15 cellular contexts compared by ENCODE assay signal in the genomic region with DNA sequence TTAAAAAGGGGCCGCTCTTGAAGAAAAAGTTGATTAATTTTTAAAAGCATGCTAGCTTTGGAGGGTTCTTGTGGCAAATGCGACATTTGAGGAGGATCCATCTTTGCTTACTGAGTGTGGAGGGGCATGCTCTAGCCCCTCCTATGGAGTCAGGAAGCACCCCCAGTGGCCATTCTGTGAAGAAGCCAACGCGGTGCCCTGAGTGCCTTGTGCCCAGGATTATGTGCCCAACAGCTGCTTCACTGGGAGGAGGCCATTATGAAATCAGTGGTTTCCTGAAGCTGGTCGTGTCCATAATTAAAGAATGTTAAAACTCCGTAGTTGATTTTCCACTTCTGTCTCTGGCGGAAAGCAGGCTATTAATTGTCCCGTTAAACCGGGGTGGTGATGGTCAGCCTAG.
A peak's percentile ranks its signal among the peaks of the same experiment; 100 is the strongest.
DNase-seq lines count a peak whose midpoint lies in the region; ATAC-seq, FAIRE-seq and TF ChIP-seq lines count a peak whose summit lies in the region.
"Had no signal": no experiment of that assay in that cellular context is flagged by ENCODE, and none has a peak within 500 bp of the region (broad histone marks: within the 10 kb centered on the region; RNA-seq: fewer than 3 reads in every experiment).

No MANE protein-coding gene starts in this region.

- BruUV-seq in HepG2 (replicated peaks; lab: Mats Ljungman, UMichigan): no TSS peak

- H3K4me2 ChIP-seq in HepG2 (ENCODE audit: low read depth, low read length): no peak overlapping the region

- no peak for TF ChIP-seq RAD21 in HepG2 (CRISPR knock-in tag; IDR thresholded peaks at IDR 0.05)

- H3K9ac ChIP-seq in HepG2 (ENCODE audit: insufficient read depth, low read depth, low read length): no peak overlapping the region

- CTCF ChIA-PET in HepG2 (lab: Yijun Ruan, JAX; ENCODE audit: low intra/inter-chr PET ratio, low total read pairs): interaction anchor here (1.9 to 2.9 kb wide), 2 partner anchors 29 to 218 kb away, joined by 17 to 41 read pairs; no protein-coding TSS in a partner anchor
- CTCF ChIA-PET in RWPE1 (lab: Yijun Ruan, JAX): interaction anchor here (1.0 to 2.8 kb wide), 5 partner anchors 12 to 217 kb away, joined by 3 to 60 read pairs (median 5); no protein-coding TSS in a partner anchor

- H3K4me3 ChIP-seq in HepG2 (replicated peaks in 1 of 3; ENCODE audit: insufficient read depth in 1 of 3, low read depth in 2 of 3, low read length in 3 of 3) (no peak overlapping the region), right lobe of liver (no peak overlapping the region), mesodermal cell (ENCODE audit: extremely low read depth, insufficient read depth, low read length, poor library complexity, severe bottlenecking) (no peak overlapping the region), small intestine (ENCODE audit: low read depth in 1 of 2, low read length in 2 of 2) (no peak overlapping the region), testis (no peak overlapping the region)

- H3K27ac ChIP-seq in HepG2 (ENCODE audit: extremely low read length, insufficient read depth, low read length): no peak overlapping the region
- no peak overlapping the region for H3K27ac ChIP-seq in right lobe of liver
- peak overlapping the region; percentile 84 for H3K27ac ChIP-seq in mesodermal cell (ENCODE audit: low read depth, low read length, severe bottlenecking)
- H3K27ac ChIP-seq in small intestine (ENCODE audit: low read depth in 1 of 2, low read length in 1 of 2): no peak overlapping the region
- H3K27ac ChIP-seq in testis: no peak overlapping the region
- no peak overlapping the region for H3K27ac ChIP-seq in RWPE1
- H3K27ac ChIP-seq: esophagus muscularis mucosa had no signal

- TF ChIP-seq POLR2A in HepG2 (IDR thresholded peaks at IDR 0.05; ENCODE audit: insufficient read depth in 1 of 2, low read depth in 2 of 2, low read length in 2 of 2): no peak
- TF ChIP-seq POLR2A in right lobe of liver (IDR thresholded peaks at IDR 0.05): no peak
- TF ChIP-seq POLR2A in testis (IDR thresholded peaks at IDR 0.05): no peak

- peaks cover 3% of the 10 kb centered on the region; the same call in 1 of the 2 replicates for H4K20me1 ChIP-seq in HepG2 (ENCODE audit: insufficient read depth, low read length)

- no peaks in the 10 kb centered on the region for H3K9me3 ChIP-seq in HepG2 (ENCODE audit: low read length)
- H3K9me3 ChIP-seq in right lobe of liver: no peaks in the 10 kb centered on the region
- H3K9me3 ChIP-seq in mesodermal cell (ENCODE audit: control insufficient read depth, low read length): no peaks in the 10 kb centered on the region
- H3K9me3 ChIP-seq in small intestine (ENCODE audit: control insufficient read depth, low read depth): no peaks in the 10 kb centered on the region
- no peaks in the 10 kb centered on the region for H3K9me3 ChIP-seq in testis
- H3K9me3 ChIP-seq: esophagus muscularis mucosa, tibial nerve had no signal

- POLR2A ChIA-PET in HepG2 (lab: Yijun Ruan, JAX): no interaction called here
- POLR2A ChIA-PET in RWPE1 (lab: Yijun Ruan, JAX; ENCODE audit: low non-redundant PET): no interaction called here

- no peaks in the 10 kb centered on the region for H3K4me1 ChIP-seq in HepG2 (ENCODE audit: insufficient read depth, low read length)
- H3K4me1 ChIP-seq in right lobe of liver: no peaks in the 10 kb centered on the region
- H3K4me1 ChIP-seq in mesodermal cell (ENCODE audit: control insufficient read depth, insufficient read depth, low read length, poor library complexity, severe bottlenecking): peaks cover 8% of the 10 kb centered on the region
- H3K4me1 ChIP-seq in small intestine (ENCODE audit: control insufficient read depth in 2 of 2, insufficient read depth in 1 of 2, low read depth in 1 of 2, low read length in 1 of 2): no peaks in the 10 kb centered on the region
- H3K4me1 ChIP-seq in testis: no peaks in the 10 kb centered on the region

- no peak for TF ChIP-seq EP300 in HepG2 (IDR thresholded peaks at IDR 0.05; ENCODE audit: low read depth in 2 of 2, low read length in 2 of 2)
- TF ChIP-seq EP300 in HepG2 (CRISPR knock-in tag; IDR thresholded peaks at IDR 0.05; ENCODE audit: borderline replicate concordance): no peak

- FAIRE-seq in HepG2 (lab: Jason Lieb, UNC) (no peak), small intestine (lab: Jason Lieb, UNC) (no peak)
- FAIRE-seq: GM18507 had no signal

- no peak overlapping the region for H2AFZ ChIP-seq in HepG2 (ENCODE audit: low read length)

- TF ChIP-seq CTCF in HepG2 (CRISPR knock-in tag; IDR thresholded peaks at IDR 0.05): no peak
- no peak for TF ChIP-seq CTCF in right lobe of liver (IDR thresholded peaks at IDR 0.05)
- TF ChIP-seq CTCF in testis (IDR thresholded peaks at IDR 0.05): no peak
- no peak for TF ChIP-seq CTCF in RWPE1 (conservative IDR thresholded peaks at IDR 0.05; ENCODE audit: low read depth)

- intact Hi-C loops in HepG2 (cut with micrococcal nuclease; ENCODE audit: unreplicated experiment): loop anchor here (1.0 to 10.0 kb wide), 4 partner anchors 28 to 238 kb away; no protein-coding TSS in a partner anchor
- intact Hi-C loops in right lobe of liver (cut with DNase I): no loop called here
- intact Hi-C loops in testis (cut with DNase I; ENCODE audit: low total_unique reads): no loop called here

- DNase-seq in HepG2 (ENCODE audit: low spot score) (no peak), right lobe of liver (no peak), NOMO-1 treated with DMSO at 0.1 percent for 48 hours (lab: John Stamatoyannopoulos, UW; ENCODE audit: unreplicated experiment) (peak; percentile 16), small intestine (no peak), NCI-H446 treated with DMSO at 0.1 percent for 48 hours (lab: John Stamatoyannopoulos, UW) (no peak), testis (no peak), RWPE1 (ENCODE audit: low spot score) (no peak)
- DNase-seq: activated CD8-positive, alpha-beta memory T cell treated with anti-CD3 and anti-CD28 coated beads, Interleukin-2, amount 10 ng/mL, durations not matched to agents 7 days and 5 days; NCI-H82; stimulated activated CD4-positive, alpha-beta T cell treated with anti-CD3 and anti-CD28 coated beads, Interleukin-2, amount 100 ng/mL, for 48 hours; stimulated activated CD8-positive, alpha-beta memory T cell treated with anti-CD3 and anti-CD28 coated beads, Interleukin-4, amount 100 ng/mL, for 48 hours had no signal

- no peaks in the 10 kb centered on the region for H3K27me3 ChIP-seq in HepG2 (ENCODE audit: control insufficient read depth in 1 of 2, insufficient read depth in 2 of 2, low read length in 2 of 2)
- H3K27me3 ChIP-seq in right lobe of liver: no peaks in the 10 kb centered on the region
- no peaks in the 10 kb centered on the region for H3K27me3 ChIP-seq in small intestine (ENCODE audit: control insufficient read depth in 2 of 2, insufficient read depth in 2 of 2, low read length in 2 of 2)
- no peaks in the 10 kb centered on the region for H3K27me3 ChIP-seq in testis
- H3K27me3 ChIP-seq: esophagus muscularis mucosa, tibial nerve had no signal

- 0 out of 3 replicates have a peak, but pooled peaks have one; percentile 30 for ATAC-seq in HepG2
- ATAC-seq in right lobe of liver: no peak

- H3K36me3 ChIP-seq in HepG2 (replicated peaks in 1 of 2; ENCODE audit: control insufficient read depth in 1 of 2, insufficient read depth in 2 of 2, low read length in 2 of 2) (no peaks in the 10 kb centered on the region), right lobe of liver (no peaks in the 10 kb centered on the region), mesodermal cell (ENCODE audit: control insufficient read depth, insufficient read depth, low read length) (no peaks in the 10 kb centered on the region), small intestine (ENCODE audit: control insufficient read depth in 2 of 2, insufficient read depth in 2 of 2, low read length in 2 of 2) (no peaks in the 10 kb centered on the region), testis (ENCODE audit: low read depth, missing control alignments) (no peaks in the 10 kb centered on the region)
- H3K36me3 ChIP-seq: esophagus muscularis mucosa, tibial nerve had no signal

- in situ Hi-C loops in HepG2 (cut with HindIII; ENCODE audit: extremely low pct_ligation_motif_present, low pct_unique_long_range_greater_than_20kb): loop anchor here (5.0 kb wide), 1 partner anchor 238 kb away; no protein-coding TSS in a partner anchor

- WGBS in HepG2 (ENCODE audit: low lambda C conversion rate): 92% methylated on average over 9 of the region's 9 CpGs
- 58% methylated on average over 8 of the region's 9 CpGs for WGBS in right lobe of liver (ENCODE audit: insufficient coverage, low coverage, low lambda C conversion rate, missing lambda C conversion rate)
- 82% methylated on average over 8 to 9 of the region's 9 CpGs for WGBS in mesodermal cell (ENCODE audit: insufficient coverage in 2 of 2), 2 experiments
- 61 to 76% (median 74%) methylated on average over 9 of the region's 9 CpGs for WGBS in small intestine, 3 donors
- WGBS in testis, 2 donors: 83 to 88% methylated on average over 9 of the region's 9 CpGs

- H3K79me2 ChIP-seq in HepG2 (ENCODE audit: insufficient read depth, low read length): no peaks in the 10 kb centered on the region

TF ChIP-seq in HepG2, 621 proteins besides CTCF, POLR2A, EP300 and RAD21 (continues in another document):
- no peak for TF ChIP-seq HDAC1 (CRISPR knock-in tag; IDR thresholded peaks at IDR 0.05)
- TF ChIP-seq, protein P1, sequence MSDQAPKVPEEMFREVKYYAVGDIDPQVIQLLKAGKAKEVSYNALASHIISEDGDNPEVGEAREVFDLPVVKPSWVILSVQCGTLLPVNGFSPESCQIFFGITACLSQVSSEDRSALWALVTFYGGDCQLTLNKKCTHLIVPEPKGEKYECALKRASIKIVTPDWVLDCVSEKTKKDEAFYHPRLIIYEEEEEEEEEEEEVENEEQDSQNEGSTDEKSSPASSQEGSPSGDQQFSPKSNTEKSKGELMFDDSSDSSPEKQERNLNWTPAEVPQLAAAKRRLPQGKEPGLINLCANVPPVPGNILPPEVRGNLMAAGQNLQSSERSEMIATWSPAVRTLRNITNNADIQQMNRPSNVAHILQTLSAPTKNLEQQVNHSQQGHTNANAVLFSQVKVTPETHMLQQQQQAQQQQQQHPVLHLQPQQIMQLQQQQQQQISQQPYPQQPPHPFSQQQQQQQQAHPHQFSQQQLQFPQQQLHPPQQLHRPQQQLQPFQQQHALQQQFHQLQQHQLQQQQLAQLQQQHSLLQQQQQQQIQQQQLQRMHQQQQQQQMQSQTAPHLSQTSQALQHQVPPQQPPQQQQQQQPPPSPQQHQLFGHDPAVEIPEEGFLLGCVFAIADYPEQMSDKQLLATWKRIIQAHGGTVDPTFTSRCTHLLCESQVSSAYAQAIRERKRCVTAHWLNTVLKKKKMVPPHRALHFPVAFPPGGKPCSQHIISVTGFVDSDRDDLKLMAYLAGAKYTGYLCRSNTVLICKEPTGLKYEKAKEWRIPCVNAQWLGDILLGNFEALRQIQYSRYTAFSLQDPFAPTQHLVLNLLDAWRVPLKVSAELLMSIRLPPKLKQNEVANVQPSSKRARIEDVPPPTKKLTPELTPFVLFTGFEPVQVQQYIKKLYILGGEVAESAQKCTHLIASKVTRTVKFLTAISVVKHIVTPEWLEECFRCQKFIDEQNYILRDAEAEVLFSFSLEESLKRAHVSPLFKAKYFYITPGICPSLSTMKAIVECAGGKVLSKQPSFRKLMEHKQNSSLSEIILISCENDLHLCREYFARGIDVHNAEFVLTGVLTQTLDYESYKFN (CRISPR knock-in tag; conservative IDR thresholded peaks at IDR 0.05): no peak
- TF ChIP-seq ZNF629 (CRISPR knock-in tag; conservative IDR thresholded peaks at IDR 0.05): no peak
- TF ChIP-seq ELF4 (CRISPR knock-in tag; IDR thresholded peaks at IDR 0.05; ENCODE audit: borderline replicate concordance): no peak
